Comparison of ENCODE assay signal across 18 cellular contexts in the genomic region with DNA sequence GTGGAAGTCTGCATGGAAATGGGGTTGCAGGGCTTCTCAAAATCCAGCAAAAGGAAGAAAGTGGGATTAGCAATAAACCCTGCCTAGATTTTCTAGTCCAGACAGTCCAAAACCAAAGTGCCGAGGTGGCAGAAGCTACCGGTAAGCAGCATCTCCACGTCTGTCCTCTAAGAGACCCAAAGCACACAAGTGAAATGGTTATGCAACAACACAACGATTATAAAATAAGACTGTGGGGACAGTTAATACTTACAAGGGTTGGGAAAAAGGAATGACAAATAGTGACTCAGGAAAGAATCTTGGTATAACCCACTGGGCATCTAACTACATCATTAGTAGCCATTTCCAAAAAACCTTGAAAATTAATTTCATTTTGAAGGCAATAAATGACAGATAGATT. TPM values are rescaled to one million over a fixed set of nuclear protein-coding genes. Genes with fewer than 3 reads are reported as not detected.
DNase-seq lines count a peak whose midpoint lies in the region; TF ChIP-seq lines count a peak whose summit lies in the region.
"Had no signal": no experiment of that assay in that cellular context is flagged by ENCODE, and none has a peak within 500 bp of the region (broad histone marks: within the 10 kb centered on the region; RNA-seq: fewer than 3 reads in every experiment).

No MANE protein-coding gene starts in this region.

- H3K4me3 ChIP-seq in breast epithelium (no peak overlapping the region), osteoblast (ENCODE audit: insufficient read depth, low read length) (no peak overlapping the region), transverse colon (no peak overlapping the region), Caco-2 (ENCODE audit: low read depth, low read length) (no peak overlapping the region), MG63 (no peak overlapping the region)
- H3K4me3 ChIP-seq: colonic mucosa, skin epidermis had no signal

- H3K9me3 ChIP-seq in breast epithelium: no peaks in the 10 kb centered on the region
- no peaks in the 10 kb centered on the region for H3K9me3 ChIP-seq in osteoblast (ENCODE audit: low read depth, low read length)
- H3K9me3 ChIP-seq in transverse colon: no peaks in the 10 kb centered on the region
- H3K9me3 ChIP-seq in Caco-2: no peaks in the 10 kb centered on the region
- no peaks in the 10 kb centered on the region for H3K9me3 ChIP-seq in MG63
- H3K9me3 ChIP-seq: colonic mucosa, neutrophil had no signal

- in situ Hi-C loops in transverse colon (cut with MboI; ENCODE audit: low pct_ligation_motif_present in 1 of 4, low pct_unique_long_range_greater_than_20kb in 1 of 4, low sequenced_read_pairs in 3 of 4): no loop called here

- POLR2A ChIA-PET in MCF 10A (lab: Yijun Ruan, JAX) (interaction anchor here (1.0 kb wide), 1 partner anchor 38 kb away, joined by 3 read pairs; no protein-coding TSS in a partner anchor), Caco-2 (lab: Charles Lee) (no interaction called here)

- no peak for TF ChIP-seq EP300 in transverse colon (IDR thresholded peaks at IDR 0.05; ENCODE audit: low read depth)

- H2AFZ ChIP-seq in osteoblast (ENCODE audit: low read length): no peak overlapping the region

- H4K20me1 ChIP-seq in osteoblast (ENCODE audit: insufficient read depth, low read length): no peaks in the 10 kb centered on the region

- peak overlapping the region; percentile 26 for H3K4me2 ChIP-seq in osteoblast (ENCODE audit: insufficient read depth, low read length)

- H3K27me3 ChIP-seq in breast epithelium (no peaks in the 10 kb centered on the region), osteoblast (ENCODE audit: insufficient read depth, low read length) (no peaks in the 10 kb centered on the region), transverse colon (no peaks in the 10 kb centered on the region), Caco-2 (replicated peaks; ENCODE audit: control insufficient read depth, insufficient read depth, low read length) (no peaks in the 10 kb centered on the region), MG63 (no peaks in the 10 kb centered on the region)
- H3K27me3 ChIP-seq: colonic mucosa, neutrophil had no signal

- H3K79me2 ChIP-seq in osteoblast (ENCODE audit: insufficient read depth, low read length): peaks cover 90% of the 10 kb centered on the region

- intact Hi-C loops in breast epithelium (cut with DNase I; ENCODE audit: low total_unique reads): no loop called here
- intact Hi-C loops in MCF 10A (cut with micrococcal nuclease): no loop called here
- intact Hi-C loops in transverse colon (cut with DNase I; ENCODE audit: low total_unique reads): no loop called here
- intact Hi-C loops in Caco-2 (cut with micrococcal nuclease; ENCODE audit: unreplicated experiment): no loop called here

- CTCF ChIA-PET in MCF 10A (lab: Yijun Ruan, JAX): interaction anchor here (0.6 to 3.0 kb wide), 2 partner anchors 23 to 372 kb away, joined by 3 to 18 read pairs; a partner anchor contains a TSS
- CTCF ChIA-PET in Caco-2 (lab: Charles Lee): no interaction called here

- H3K9me3 Mint-ChIP-seq in MCF 10A (ENCODE audit: unreplicated experiment): no peaks in the 10 kb centered on the region
- H3K9me3 Mint-ChIP-seq in chondrocyte (ENCODE audit: low read depth): no peaks in the 10 kb centered on the region
- no peaks in the 10 kb centered on the region for H3K9me3 Mint-ChIP-seq in Caco-2 (ENCODE audit: unreplicated experiment)
- H3K9me3 Mint-ChIP-seq: stimulated activated effector memory CD8-positive, alpha-beta T cell treated with anti-CD3 and anti-CD28 coated beads, Interleukin-12 subunit alpha, Interleukin-12 subunit beta, amount 100 ng/mL, for 72 hours had no signal

- H3K36me3 ChIP-seq in breast epithelium (no peaks in the 10 kb centered on the region), osteoblast (ENCODE audit: insufficient read depth, low read length) (peaks cover 11% of the 10 kb centered on the region), transverse colon (no peaks in the 10 kb centered on the region), Caco-2 (ENCODE audit: control insufficient read depth, insufficient read depth, low read length) (peaks cover 4% of the 10 kb centered on the region; the same call in 1 of the 2 replicates), MG63 (no peaks in the 10 kb centered on the region; the same call in 1 of the 2 replicates)
- H3K36me3 ChIP-seq: colonic mucosa, neutrophil had no signal

- 69 to 84% methylated on average over 4 of the region's 4 CpGs for WGBS in transverse colon (ENCODE audit: low coverage in 1 of 2), 2 donors

- H3K4me3 Mint-ChIP-seq in MCF 10A (ENCODE audit: unreplicated experiment) (no peak overlapping the region), chondrocyte (ENCODE audit: unreplicated experiment) (no peak overlapping the region), Caco-2 (ENCODE audit: unreplicated experiment) (no peak overlapping the region)
- H3K4me3 Mint-ChIP-seq: activated CD4-positive, alpha-beta memory T cell treated with anti-CD3 and anti-CD28 coated beads for 36 hours; stimulated activated effector memory CD8-positive, alpha-beta T cell treated with anti-CD3 and anti-CD28 coated beads, Interleukin-12 subunit alpha, Interleukin-12 subunit beta, amount 100 ng/mL, for 72 hours had no signal

- TF ChIP-seq CTCF in breast epithelium (IDR thresholded peaks at IDR 0.05): no peak
- no peak for TF ChIP-seq CTCF in MCF 10A (IDR thresholded peaks at IDR 0.05; ENCODE audit: unreplicated experiment)
- TF ChIP-seq CTCF in chondrocyte (IDR thresholded peaks at IDR 0.05): no peak
- TF ChIP-seq CTCF in osteoblast (IDR thresholded peaks at IDR 0.05; ENCODE audit: extremely low read depth, low read depth, low read length): no peak
- TF ChIP-seq CTCF in transverse colon (IDR thresholded peaks at IDR 0.05): no peak
- TF ChIP-seq CTCF in Caco-2 (IDR thresholded peaks at IDR 0.05; ENCODE audit: insufficient read depth in 1 of 2, low read depth in 1 of 2, low read length in 1 of 2, severe bottlenecking in 1 of 2, unreplicated experiment in 1 of 2): no peak

- DNase-seq in breast epithelium (ENCODE audit: low spot score in 2 of 2): no peak
- no peak for DNase-seq in MCF 10A (ENCODE audit: unreplicated experiment)
- no peak for DNase-seq in chondrocyte (ENCODE audit: low spot score)
- no peak for DNase-seq in osteoblast (ENCODE audit: insufficient read length, low spot score, missing footprints)
- DNase-seq in transverse colon: no peak
- DNase-seq in SK-N-DZ (ENCODE audit: low spot score): no peak
- no peak for DNase-seq in Caco-2
- no peak for DNase-seq in MG63
- DNase-seq: activated CD4-positive, alpha-beta memory T cell treated with anti-CD3 and anti-CD28 coated beads for 36 hours; colonic mucosa; Kasumi-1; mammary epithelial cell; NCI-H1694 treated with DMSO at 0.1 percent for 48 hours; NCI-H510A treated with DMSO at 0.1 percent for 48 hours had no signal

- BruUV-seq in MCF 10A (replicated peaks; lab: Mats Ljungman, UMichigan): no TSS peak
- no TSS peak for BruUV-seq in Caco-2 (replicated peaks; lab: Mats Ljungman, UMichigan)

- H3K4me1 ChIP-seq in breast epithelium (peaks cover 12 to 23% of the 10 kb centered on the region in 2 donors), osteoblast (ENCODE audit: insufficient read depth, low read length) (peaks cover 79% of the 10 kb centered on the region), transverse colon (peaks cover 31 to 85% (median 37%) of the 10 kb centered on the region in 4 donors), Caco-2 (peaks cover 46% of the 10 kb centered on the region)

- H3K27ac ChIP-seq in breast epithelium: peak overlapping the region; percentile 64 to 83
- H3K27ac ChIP-seq in osteoblast (ENCODE audit: low read depth, low read length): peak overlapping the region; percentile 98
- peak overlapping the region; percentile 77 to 99 (median 89) for H3K27ac ChIP-seq in transverse colon
- H3K27ac ChIP-seq: 22Rv1, neutrophil had no signal

- peaks cover 29% of the 10 kb centered on the region for H3K4me1 Mint-ChIP-seq in MCF 10A (ENCODE audit: insufficient read depth, unreplicated experiment)
- peaks cover 69% of the 10 kb centered on the region for H3K4me1 Mint-ChIP-seq in chondrocyte (ENCODE audit: low read depth)
- peaks cover 40% of the 10 kb centered on the region for H3K4me1 Mint-ChIP-seq in Caco-2 (ENCODE audit: low read depth, unreplicated experiment)

- H3K27me3 Mint-ChIP-seq in MCF 10A (ENCODE audit: insufficient read depth, unreplicated experiment) (no peaks in the 10 kb centered on the region), chondrocyte (ENCODE audit: low read depth) (no peaks in the 10 kb centered on the region), Caco-2 (ENCODE audit: insufficient read depth, unreplicated experiment) (no peaks in the 10 kb centered on the region)
- H3K27me3 Mint-ChIP-seq: activated CD4-positive, alpha-beta memory T cell treated with anti-CD3 and anti-CD28 coated beads for 36 hours had no signal

- TF ChIP-seq POLR2A in breast epithelium (IDR thresholded peaks at IDR 0.05) (no peak), transverse colon (IDR thresholded peaks at IDR 0.05) (no peak)

- H3K27ac Mint-ChIP-seq in MCF 10A (ENCODE audit: low read depth, unreplicated experiment) (no peak overlapping the region), chondrocyte (ENCODE audit: unreplicated experiment) (peak overlapping the region; percentile 86), Caco-2 (ENCODE audit: unreplicated experiment) (no peak overlapping the region)
- H3K27ac Mint-ChIP-seq: activated CD4-positive, alpha-beta memory T cell treated with anti-CD3 and anti-CD28 coated beads for 36 hours had no signal

- peaks cover 11% of the 10 kb centered on the region for H3K36me3 Mint-ChIP-seq in MCF 10A (ENCODE audit: insufficient read depth, unreplicated experiment)
- peaks cover 21% of the 10 kb centered on the region for H3K36me3 Mint-ChIP-seq in chondrocyte (ENCODE audit: low read depth)
- peaks cover 16% of the 10 kb centered on the region for H3K36me3 Mint-ChIP-seq in Caco-2 (ENCODE audit: insufficient read depth, unreplicated experiment)

RNA-seq across cellular contexts. Expression of a gene that starts 24.7 kb away (rescaled TPM):
- total RNA-seq in breast epithelium (10 to 100 TPM; 23.0 to 46.5 (median 40.5) TPM), MCF 10A (2022) (74.2 and 79.4 TPM in 2 replicates), chondrocyte (217 to 294 TPM (median 223 TPM) in 3 replicates), osteoblast (26.5 and 28.6 TPM in 2 replicates), transverse colon (10 to 100 TPM; 16.4 to 37.0 (median 19.9) TPM), Caco-2 (2022) (106 and 123 TPM in 2 replicates)
- 3.4 and 3.5 TPM in 2 replicates for polyA plus RNA-seq in SK-N-DZ (2014; cell fraction: cytosol; rRNA removed)
- 1.2 and 2.0 TPM in 2 replicates for polyA plus RNA-seq in SK-N-DZ (2014; cell fraction: nucleus; rRNA removed)
- total RNA-seq in MG63 (2014; rRNA removed; shearing (Covaris generic); ENCODE audit: low replicate concordance): 5.0 and 6.0 TPM in 2 replicates
